Comparison of ENCODE assay signal across 8 cellular contexts in the genomic region with DNA sequence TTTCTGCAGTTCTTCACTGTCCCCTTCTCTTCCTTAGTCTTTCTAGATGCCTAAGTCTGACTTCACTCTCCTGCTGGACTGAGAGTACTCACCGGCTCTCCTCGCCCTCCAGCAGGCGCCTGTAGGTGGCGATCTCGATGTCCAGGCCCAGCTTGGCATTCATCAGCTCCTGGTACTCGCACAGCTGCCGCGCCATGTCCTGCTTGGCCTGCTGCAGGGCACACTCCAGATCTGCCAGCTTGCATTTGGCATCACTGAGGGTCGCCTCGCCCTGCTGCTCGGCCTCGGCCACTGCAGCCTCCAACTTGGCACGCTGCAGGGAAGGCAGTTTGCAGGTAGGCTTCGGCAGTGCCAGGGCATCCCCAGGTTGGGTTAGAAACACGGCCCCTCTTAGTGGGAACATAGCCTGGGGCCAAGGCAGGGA. TPM values are rescaled to one million over a fixed set of nuclear protein-coding genes. Genes with fewer than 3 reads are reported as not detected.
DNase-seq lines count a peak whose midpoint lies in the region; ATAC-seq and TF ChIP-seq lines count a peak whose summit lies in the region.

No MANE protein-coding gene starts in this region.

- H3K4me1 Mint-ChIP-seq in activated naive CD4-positive, alpha-beta T cell treated with anti-CD3 and anti-CD28 coated beads, Interleukin-2, amount 10 ng/mL, durations not matched to agents 7 days and 5 days, result peaks cover 10% of the 10 kb centered on the region
- no peaks in the 10 kb centered on the region for H3K4me1 Mint-ChIP-seq in glutamatergic neuron (ENCODE audit: low read depth, unreplicated experiment)

- no peaks in the 10 kb centered on the region for H3K27me3 ChIP-seq in smooth muscle cell (ENCODE audit: low read depth)

- no peaks in the 10 kb centered on the region for H3K36me3 ChIP-seq in smooth muscle cell (ENCODE audit: low read depth)

- H3K9me3 ChIP-seq in smooth muscle cell (replicated peaks; ENCODE audit: low read depth), result no peaks in the 10 kb centered on the region

- H2AFZ ChIP-seq in smooth muscle cell (ENCODE audit: low read depth), result no peak overlapping the region

- H3K4me2 ChIP-seq in smooth muscle cell, result no peak overlapping the region

- TF ChIP-seq CTCF in glutamatergic neuron (IDR thresholded peaks at IDR 0.05; ENCODE audit: partially characterized antibody, unreplicated experiment) (peak; percentile 41), smooth muscle cell (IDR thresholded peaks at IDR 0.05; ENCODE audit: borderline replicate concordance, insufficient read depth, poor library complexity, severe bottlenecking) (peak; percentile 49)

- H4K20me1 ChIP-seq in smooth muscle cell (ENCODE audit: low read depth), result no peaks in the 10 kb centered on the region

- no peaks in the 10 kb centered on the region for H3K36me3 Mint-ChIP-seq in activated naive CD4-positive, alpha-beta T cell treated with anti-CD3 and anti-CD28 coated beads, Interleukin-2, amount 10 ng/mL, durations not matched to agents 7 days and 5 days
- H3K36me3 Mint-ChIP-seq in glutamatergic neuron (ENCODE audit: unreplicated experiment), result no peaks in the 10 kb centered on the region

- no peaks in the 10 kb centered on the region for H3K9me3 Mint-ChIP-seq in activated naive CD4-positive, alpha-beta T cell treated with anti-CD3 and anti-CD28 coated beads, Interleukin-2, amount 10 ng/mL, durations not matched to agents 7 days and 5 days
- H3K9me3 Mint-ChIP-seq in glutamatergic neuron (ENCODE audit: unreplicated experiment), result peaks cover 7% of the 10 kb centered on the region

- CTCF ChIA-PET in activated naive CD4-positive, alpha-beta T cell treated with anti-CD3 and anti-CD28 coated beads, Interleukin-2, amount 10 ng/mL, durations not matched to agents 7 days and 5 days (lab: Charles Lee), result interaction anchor here (1.3 to 2.1 kb wide), 3 partner anchors 15 to 500 kb away, joined by 3 to 13 read pairs (median 3); no protein-coding TSS in a partner anchor

- H3K4me3 ChIP-seq in smooth muscle cell, result no peak overlapping the region

- no peak overlapping the region for H3K27ac ChIP-seq in smooth muscle cell (ENCODE audit: low read depth)

- H3K27ac Mint-ChIP-seq in activated naive CD4-positive, alpha-beta T cell treated with anti-CD3 and anti-CD28 coated beads, Interleukin-2, amount 10 ng/mL, durations not matched to agents 7 days and 5 days, result no peak overlapping the region
- no peak overlapping the region for H3K27ac Mint-ChIP-seq in glutamatergic neuron (ENCODE audit: unreplicated experiment)

- DNase-seq in activated naive CD4-positive, alpha-beta T cell treated with anti-CD3 and anti-CD28 coated beads, Interleukin-2, amount 10 ng/mL, durations not matched to agents 7 days and 5 days, result peak; percentile 45
- DNase-seq in activated naive CD4-positive, alpha-beta T cell treated with Interleukin-2 at 50 U/mL for 16 hours, result no peak
- peak; percentile 67 for DNase-seq in glutamatergic neuron
- DNase-seq in smooth muscle cell (lab: John Stamatoyannopoulos, UW; ENCODE audit: unreplicated experiment), result no peak
- DNase-seq in foreskin melanocyte, result no peak

- no peak overlapping the region for H3K9ac ChIP-seq in smooth muscle cell (ENCODE audit: low read depth)

- 50% methylated on average over 15 of the region's 15 CpGs for WGBS in smooth muscle cell (ENCODE audit: low lambda C conversion rate)

- H3K4me1 ChIP-seq in smooth muscle cell (ENCODE audit: low read depth), result no peaks in the 10 kb centered on the region

- peaks cover 33% of the 10 kb centered on the region for H3K27me3 Mint-ChIP-seq in activated naive CD4-positive, alpha-beta T cell treated with anti-CD3 and anti-CD28 coated beads, Interleukin-2, amount 10 ng/mL, durations not matched to agents 7 days and 5 days
- H3K27me3 Mint-ChIP-seq in glutamatergic neuron (ENCODE audit: unreplicated experiment), result peaks cover 2% of the 10 kb centered on the region

- H3K4me3 Mint-ChIP-seq in activated naive CD4-positive, alpha-beta T cell treated with anti-CD3 and anti-CD28 coated beads, Interleukin-2, amount 10 ng/mL, durations not matched to agents 7 days and 5 days, result no peak overlapping the region
- no peak overlapping the region for H3K4me3 Mint-ChIP-seq in glutamatergic neuron (ENCODE audit: unreplicated experiment)

- no peaks in the 10 kb centered on the region for H3F3A ChIP-seq in smooth muscle cell (ENCODE audit: low read depth)

- H3K79me2 ChIP-seq in smooth muscle cell (ENCODE audit: low read depth), result no peaks in the 10 kb centered on the region

- ATAC-seq in SK-N-SH treated with all-trans-retinoic acid at 6 μM for 48 hours (peak; percentile 92), HG03521 (IDR thresholded peaks at IDR 0.05; ENCODE audit: unreplicated experiment) (no peak), HG03469 (IDR thresholded peaks at IDR 0.05; ENCODE audit: unreplicated experiment) (no peak)

TF ChIP-seq in SK-N-SH treated with all-trans-retinoic acid at 6 μM for 48 hours, 23 proteins besides CTCF, POLR2A, EP300 and RAD21:
- TF ChIP-seq ZNF8 (CRISPR knock-in tag; IDR thresholded peaks at IDR 0.05) (no peak), ZNF70 (CRISPR knock-in tag; IDR thresholded peaks at IDR 0.05) (no peak)

RNA-seq across cellular contexts. Expression of a gene that starts 5.2 kb away (rescaled TPM):
- total RNA-seq in glutamatergic neuron (ENCODE audit: unreplicated experiment), result not detected
- 5.6 and 8.0 TPM in 2 replicates for total RNA-seq in smooth muscle cell
- polyA plus RNA-seq in smooth muscle cell, result 0.09 and 2.1 TPM in 2 replicates

RNA-seq across cellular contexts. Expression of a gene that starts 13.0 kb away (rescaled TPM):
- total RNA-seq in glutamatergic neuron (ENCODE audit: unreplicated experiment) (not detected), smooth muscle cell (not detected in 2 replicates)
- not detected in 2 replicates for polyA plus RNA-seq in smooth muscle cell

RNA-seq across cellular contexts. Expression of a gene that starts 25.9 kb away (rescaled TPM):
- total RNA-seq in glutamatergic neuron (ENCODE audit: unreplicated experiment) (not detected), smooth muscle cell (not detected in 2 replicates)
- polyA plus RNA-seq in smooth muscle cell, result 0.23 TPM in 1 of 2 replicates, not detected in the other

RNA-seq across cellular contexts. Expression of a gene that starts 53.9 kb away (rescaled TPM):
- total RNA-seq in glutamatergic neuron (ENCODE audit: unreplicated experiment) (not detected), smooth muscle cell (0.94 and 1.9 TPM in 2 replicates)
- 0.37 TPM in 1 of 2 replicates, not detected in the other for polyA plus RNA-seq in smooth muscle cell

RNA-seq across cellular contexts. Expression of a gene that starts 59.1 kb away (rescaled TPM):
- total RNA-seq in glutamatergic neuron (ENCODE audit: unreplicated experiment) (not detected), smooth muscle cell (not detected in 2 replicates)
- polyA plus RNA-seq in smooth muscle cell, result not detected in 2 replicates

Comparison
In these comparisons a context has a peak if more than half of its experiments do, and no peak if none do; other contexts are left out.
1. DNase-seq: peak in activated naive CD4-positive, alpha-beta T cell treated with anti-CD3 and anti-CD28 coated beads, Interleukin-2, amount 10 ng/mL, durations not matched to agents 7 days and 5 days (single experiment) and glutamatergic neuron (single experiment); none in activated naive CD4-positive, alpha-beta T cell treated with Interleukin-2 at 50 U/mL for 16 hours (single experiment), smooth muscle cell (single experiment) and foreskin melanocyte (single experiment).